ENCODE assay signal across 22 cellular contexts in the genomic region with DNA sequence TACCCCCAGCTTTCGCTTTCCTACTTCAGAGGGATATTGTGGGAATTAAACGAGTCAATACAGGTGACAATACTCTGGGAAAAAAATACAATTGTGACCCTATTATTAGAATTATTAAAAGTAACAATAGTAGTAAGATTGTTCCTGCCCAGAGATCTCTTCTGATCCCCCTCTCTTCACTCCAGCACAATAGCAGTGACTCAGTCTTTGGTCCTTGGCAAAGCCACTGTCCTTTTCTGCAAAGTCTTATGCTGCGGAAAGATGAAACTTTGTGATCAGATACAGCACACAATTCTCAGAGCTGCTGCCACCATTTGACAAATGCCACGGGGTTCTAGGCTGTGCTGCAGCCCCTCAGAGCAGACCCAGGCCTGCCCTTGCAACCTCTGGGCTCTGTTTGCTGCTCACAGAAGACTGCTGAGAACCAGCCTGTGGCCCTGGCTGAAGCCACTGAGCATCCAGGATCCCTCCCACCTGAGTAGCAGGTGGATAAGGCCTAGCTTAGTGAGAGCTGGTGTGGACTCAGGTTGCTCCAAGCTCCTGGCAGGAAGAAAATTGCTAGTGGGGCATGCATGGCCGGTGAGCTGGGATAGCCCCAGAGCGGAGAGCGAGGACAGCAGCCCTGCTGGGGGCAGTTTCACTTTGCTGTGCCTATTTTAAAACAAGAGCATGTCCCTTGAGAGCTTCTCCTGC.
DNase-seq lines count a peak whose midpoint lies in the region; ATAC-seq, FAIRE-seq and TF ChIP-seq lines count a peak whose summit lies in the region.
"Had no signal": no experiment of that assay in that cellular context is flagged by ENCODE, and none has a peak within 500 bp of the region (broad histone marks: within the 10 kb centered on the region; RNA-seq: fewer than 3 reads in every experiment).

No MANE protein-coding gene starts in this region.

- H3K27ac ChIP-seq in left ventricle myocardium inferior (replicated peaks) = peak overlapping the region; percentile 87
- H3K27ac ChIP-seq: HL-60 had no signal

- no peaks in the 10 kb centered on the region for H3K9me3 ChIP-seq in left ventricle myocardium inferior (replicated peaks)
- H3K9me3 ChIP-seq: A549 had no signal

- peaks cover 46% of the 10 kb centered on the region for H3K4me1 ChIP-seq in left ventricle myocardium inferior

- no peaks in the 10 kb centered on the region for H3K27me3 ChIP-seq in left ventricle myocardium inferior (ENCODE audit: low read depth)

- H3K36me3 ChIP-seq in left ventricle myocardium inferior = no peaks in the 10 kb centered on the region

- intact Hi-C loops in left ventricle myocardium inferior (cut with micrococcal nuclease) (no loop called here), Right ventricle myocardium superior (cut with DNase I) (no loop called here), sciatic nerve (cut with DNase I) (loop anchor here (10.0 kb wide), 1 partner anchor 160 kb away; no protein-coding TSS in a partner anchor)

- TF ChIP-seq CTCF in left ventricle myocardium inferior (IDR thresholded peaks at IDR 0.05; ENCODE audit: borderline replicate concordance) = no peak

- no peak for ATAC-seq in Right ventricle myocardium superior (ENCODE audit: poor library complexity)
- no peak for ATAC-seq in sciatic nerve
- ATAC-seq in GM18517 (IDR thresholded peaks at IDR 0.05; ENCODE audit: unreplicated experiment) = no peak
- ATAC-seq: activated CD4-positive, CD25-positive, alpha-beta regulatory T cell treated with anti-CD3 and anti-CD28 coated beads, Interleukin-2, amount 50 U/mL, for 24 hours had no signal

- no peak for FAIRE-seq in GM12892 (lab: Jason Lieb, UNC)
- FAIRE-seq: A549, endometrium, frontal cortex, H54 had no signal

- DNase-seq in left ventricle myocardium inferior = no peak
- DNase-seq in Right ventricle myocardium superior = no peak
- DNase-seq in islet precursor cell = peak; percentile 50
- peak; percentile 44 for DNase-seq in sciatic nerve (ENCODE audit: low spot score)
- DNase-seq in germinal center (ENCODE audit: low spot score) = no peak
- DNase-seq in GM12892 (ENCODE audit: insufficient read length) = no peak
- no peak for DNase-seq in NCI-H524 treated with DMSO at 0.1 percent for 48 hours (lab: John Stamatoyannopoulos, UW)
- DNase-seq: CD4-positive, alpha-beta T cell; midbrain; NCI-H1048; nucleus accumbens; stimulated activated CD4-positive, alpha-beta T cell treated with anti-CD3 and anti-CD28 coated beads, Interleukin-4, amount 100 ng/mL, for 4 hours; stimulated activated CD8-positive, alpha-beta memory T cell treated with anti-CD3 and anti-CD28 coated beads, Interleukin-4, amount 100 ng/mL, for 48 hours; T-helper 9 cell had no signal

- TF ChIP-seq POLR2A in GM12892 (IDR thresholded peaks at IDR 0.05; ENCODE audit: low read depth, low read length) = no peak

- no peak overlapping the region for H3K4me3 ChIP-seq in left ventricle myocardium inferior
- H3K4me3 ChIP-seq: A549, skin epidermis had no signal

Comparison
In these comparisons a context has a peak if more than half of its experiments do, and no peak if none do; other contexts are left out.
1. DNase-seq: peak in islet precursor cell (single experiment) and sciatic nerve (single experiment); none in left ventricle myocardium inferior (single experiment), Right ventricle myocardium superior (single experiment), germinal center (single experiment), GM12892 (single experiment) and NCI-H524 treated with DMSO at 0.1 percent for 48 hours (single experiment).